ENCODE assay signal across 23 cellular contexts in the genomic region with DNA sequence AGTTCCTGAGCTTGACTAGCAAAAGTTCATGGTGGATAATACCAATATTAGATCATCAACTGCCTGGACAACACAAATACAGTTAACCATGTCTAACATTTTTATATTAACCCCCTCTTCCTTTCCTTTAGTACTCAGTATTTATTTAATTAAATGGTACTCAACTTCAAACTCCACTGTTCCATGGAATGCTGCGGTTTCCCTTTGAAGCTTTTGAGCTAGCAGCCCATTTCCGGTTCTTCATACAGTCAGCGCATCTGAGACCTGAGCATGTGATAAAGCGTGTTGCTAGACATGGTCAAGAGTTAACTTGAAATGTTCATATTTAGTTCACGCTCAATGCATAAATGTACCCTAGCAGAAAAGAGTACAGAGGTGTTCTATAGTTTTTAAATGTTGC.
DNase-seq lines count a peak whose midpoint lies in the region; ATAC-seq and TF ChIP-seq lines count a peak whose summit lies in the region.
"Had no signal": no experiment of that assay in that cellular context is flagged by ENCODE, and none has a peak within 500 bp of the region (broad histone marks: within the 10 kb centered on the region; RNA-seq: fewer than 3 reads in every experiment).

No MANE protein-coding gene starts in this region.

- peak; percentile 23 for ATAC-seq in left lung
- ATAC-seq: GM12878, PC-3 had no signal

- H3K9ac ChIP-seq in KMS-11, result no peak overlapping the region

- no peaks in the 10 kb centered on the region for H3K36me3 Mint-ChIP-seq in CD8-positive, alpha-beta memory T cell

- H3K4me3 ChIP-seq in KMS-11 (IDR thresholded peaks at IDR 0.05; ENCODE audit: insufficient read depth, low read depth, low read length), result no peak overlapping the region
- no peak overlapping the region for H3K4me3 ChIP-seq in left lung
- H3K4me3 ChIP-seq in CD8-positive, alpha-beta memory T cell (ENCODE audit: low read length), result no peak overlapping the region
- H3K4me3 ChIP-seq: GM12878, HAP-1 had no signal

- TF ChIP-seq CTCF in KMS-11 (conservative IDR thresholded peaks at IDR 0.05; ENCODE audit: low read depth, low read length) (no peak), left lung (IDR thresholded peaks at IDR 0.05) (no peak)

- H3K9me3 Mint-ChIP-seq in CD8-positive, alpha-beta memory T cell, result peaks cover 0 to 3% (median 0%) of the 10 kb centered on the region in 5 donors
- H3K9me3 Mint-ChIP-seq: HFFc6, IgD-negative memory B cell had no signal

- H3K4me1 Mint-ChIP-seq in CD8-positive, alpha-beta memory T cell, result no peaks in the 10 kb centered on the region

- peaks cover 3% of the 10 kb centered on the region; the same call in 1 of the 2 replicates for H4K20me1 ChIP-seq in KMS-11 (ENCODE audit: insufficient read depth)

- intact Hi-C loops in left lung (cut with DNase I), result no loop called here

- H2AFZ ChIP-seq in KMS-11 (ENCODE audit: low read depth), result no peak overlapping the region

- no peak overlapping the region for H3K4me3 Mint-ChIP-seq in CD8-positive, alpha-beta memory T cell
- H3K4me3 Mint-ChIP-seq: HFFc6, IgD-negative memory B cell had no signal

- POLR2A ChIA-PET in CD8-positive, alpha-beta memory T cell (lab: Charles Lee), result no interaction called here

- H3K9me3 ChIP-seq in left lung, result no peaks in the 10 kb centered on the region
- no peaks in the 10 kb centered on the region for H3K9me3 ChIP-seq in CD8-positive, alpha-beta memory T cell (ENCODE audit: low read length)
- H3K9me3 ChIP-seq: HAP-1 had no signal

- H3K36me3 ChIP-seq in KMS-11 (ENCODE audit: insufficient read depth) (no peaks in the 10 kb centered on the region), left lung (peaks cover 0 to 18% of the 10 kb centered on the region in 2 donors)
- no peaks in the 10 kb centered on the region for H3K36me3 ChIP-seq in CD8-positive, alpha-beta memory T cell (ENCODE audit: insufficient read depth, low read length)
- H3K36me3 ChIP-seq: HAP-1 had no signal

- H3K27ac ChIP-seq in KMS-11 (no peak overlapping the region), left lung (no peak overlapping the region)
- no peak overlapping the region for H3K27ac ChIP-seq in CD8-positive, alpha-beta memory T cell (ENCODE audit: low read depth, low read length)

- H3K79me2 ChIP-seq in KMS-11 (ENCODE audit: insufficient read depth, low read depth), result no peaks in the 10 kb centered on the region

- peaks cover 0 to 7% of the 10 kb centered on the region in 2 donors for H3K27me3 Mint-ChIP-seq in CD8-positive, alpha-beta memory T cell
- H3K27me3 Mint-ChIP-seq: IgD-negative memory B cell had no signal

- CTCF ChIA-PET in CD8-positive, alpha-beta memory T cell (lab: Charles Lee), result no interaction called here

- H3K4me1 ChIP-seq in KMS-11 (ENCODE audit: low read depth, poor library complexity, severe bottlenecking), result peaks cover 42% of the 10 kb centered on the region
- peaks cover 8 to 10% of the 10 kb centered on the region in 2 donors for H3K4me1 ChIP-seq in left lung
- H3K4me1 ChIP-seq in CD8-positive, alpha-beta memory T cell (ENCODE audit: insufficient read depth, low read length), result no peaks in the 10 kb centered on the region

- H3K4me2 ChIP-seq in KMS-11, result peak overlapping the region; percentile 5; the same call in 1 of the 2 replicates

- peak; percentile 80 for DNase-seq in DMS53 (lab: John Stamatoyannopoulos, UW)
- peak; percentile 88 for DNase-seq in SW480 (ENCODE audit: low spot score)
- no peak for DNase-seq in left lung
- DNase-seq in globus pallidus (ENCODE audit: low spot score), result no peak
- DNase-seq in activated CD4-positive, alpha-beta T cell treated with anti-CD3 and anti-CD28 coated beads for 4 hours, result no peak
- DNase-seq in CD8-positive, alpha-beta memory T cell, result no peak
- DNase-seq: DMS153, EL, GDM1, GOT3, HFFc6, NCI-H1048, NCI-H1694, NCI-H2029 treated with DMSO at 0.1 percent for 48 hours, NCI-H2171, NCI-H226, NCI-H524, NCI-H774, PC-3 had no signal

- H3K27ac Mint-ChIP-seq in CD8-positive, alpha-beta memory T cell, result no peak overlapping the region
- H3K27ac Mint-ChIP-seq: HFFc6, IgD-negative memory B cell had no signal

- no peaks in the 10 kb centered on the region; the same call in 1 of the 2 replicates for H3K27me3 ChIP-seq in KMS-11 (ENCODE audit: insufficient read depth, low read depth)
- no peaks in the 10 kb centered on the region for H3K27me3 ChIP-seq in left lung
- no peaks in the 10 kb centered on the region for H3K27me3 ChIP-seq in CD8-positive, alpha-beta memory T cell (ENCODE audit: insufficient read depth, low read length, poor library complexity, severe bottlenecking)

Comparison
In these comparisons a context has a peak if more than half of its experiments do, and no peak if none do; other contexts are left out.
1. DNase-seq: peak in DMS53 (single experiment) and SW480 (single experiment); none in left lung (0 of 2), globus pallidus (single experiment), activated CD4-positive, alpha-beta T cell treated with anti-CD3 and anti-CD28 coated beads for 4 hours (0 of 2) and CD8-positive, alpha-beta memory T cell (0 of 5).